ENCODE assay signal across 8 cellular contexts in the genomic region with DNA sequence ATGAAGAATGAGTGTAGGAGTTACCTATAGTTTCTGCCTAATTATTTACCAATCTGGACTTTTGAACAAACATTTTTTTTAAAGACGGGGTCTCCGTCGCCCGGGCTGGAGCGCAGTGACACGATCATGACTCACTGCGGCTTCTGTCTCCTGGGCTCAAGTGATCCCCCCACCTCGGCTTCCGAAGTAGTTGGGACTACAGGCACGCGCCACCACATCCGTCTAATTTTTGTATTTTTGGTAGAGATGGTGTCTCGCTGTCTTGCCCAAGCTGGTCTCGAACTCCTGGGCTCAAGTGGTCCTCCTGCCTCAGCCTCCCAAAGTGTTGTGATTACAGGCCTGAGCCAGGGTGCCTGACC. TPM values are rescaled to one million over a fixed set of nuclear protein-coding genes. Genes with fewer than 3 reads are reported as not detected.
DNase-seq lines count a peak whose midpoint lies in the region; ATAC-seq and TF ChIP-seq lines count a peak whose summit lies in the region.

No MANE protein-coding gene starts in this region.

- peaks cover 0 to 4% of the 10 kb centered on the region in 2 donors for H3K36me3 ChIP-seq in gastrocnemius medialis

- peaks cover 13 to 22% of the 10 kb centered on the region in 2 donors for H3K4me1 ChIP-seq in gastrocnemius medialis

- DNase-seq in GM12865 (ENCODE audit: low read depth): no peak
- peak; percentile 28 for DNase-seq in T1000 (lab: John Stamatoyannopoulos, UW)
- no peak for DNase-seq in foreskin fibroblast
- no peak for DNase-seq in gastrocnemius medialis
- DNase-seq in NCI-H82 treated with DMSO at 0.1 percent for 48 hours (lab: John Stamatoyannopoulos, UW; ENCODE audit: unreplicated experiment): no peak
- no peak for DNase-seq in NOMO-1 treated with DMSO at 0.1 percent for 48 hours (lab: John Stamatoyannopoulos, UW; ENCODE audit: unreplicated experiment)
- DNase-seq in sciatic nerve (ENCODE audit: low spot score): no peak
- DNase-seq in NCI-H2196 treated with DMSO at 0.1 percent for 48 hours (lab: John Stamatoyannopoulos, UW; ENCODE audit: unreplicated experiment): no peak

- ATAC-seq in gastrocnemius medialis (no peak), sciatic nerve (no peak)

- H3K4me3 ChIP-seq in GM12865 (ENCODE audit: low read depth, low read length) (peak overlapping the region; percentile 82), foreskin fibroblast (ENCODE audit: low read depth in 1 of 2, low read length in 2 of 2) (peak overlapping the region; percentile 71 to 97), gastrocnemius medialis (peak overlapping the region; percentile 75 to 94 (median 79))

- H3K27ac ChIP-seq in gastrocnemius medialis: peak overlapping the region; percentile 87 to 100 (median 96)

- intact Hi-C loops in gastrocnemius medialis (cut with DNase I; ENCODE audit: low total_unique reads): loop anchor here (2.0 to 5.0 kb wide), 2 partner anchors 444 to 508 kb away; partner anchors contain the start of gene SIL1
- intact Hi-C loops in sciatic nerve (cut with DNase I): no loop called here

- no peak for TF ChIP-seq POLR2A in gastrocnemius medialis (IDR thresholded peaks at IDR 0.05)

- in situ Hi-C loops in gastrocnemius medialis (cut with MboI; ENCODE audit: low sequenced_read_pairs in 4 of 4): loop anchor here in 1 of 4 donors (10.0 kb wide), 1 partner anchor 510 kb away; no protein-coding TSS in a partner anchor

- no peak for TF ChIP-seq CTCF in GM12865 (IDR thresholded peaks at IDR 0.05; ENCODE audit: insufficient read depth, low read depth, low read length, missing control alignments)
- TF ChIP-seq CTCF in foreskin fibroblast (IDR thresholded peaks at IDR 0.05; ENCODE audit: low read depth, low read length): no peak
- no peak for TF ChIP-seq CTCF in gastrocnemius medialis (IDR thresholded peaks at IDR 0.05 in 4 of 5, conservative IDR thresholded peaks at IDR 0.05 in 1 of 5)

- H3K27me3 ChIP-seq in gastrocnemius medialis: no peaks in the 10 kb centered on the region

- no peaks in the 10 kb centered on the region for H3K9me3 ChIP-seq in gastrocnemius medialis

RNA-seq across cellular contexts. Expression of gene CTNNA1, which starts 1.5 kb away (rescaled TPM):
- total RNA-seq in gastrocnemius medialis (100 to 1,000 TPM in 3 of 4 donors, 10 to 100 TPM in 1; 92.6 to 164 (median 114) TPM), sciatic nerve (485 TPM)
